Comparison of ENCODE assay signal across 18 cellular contexts in genomic region chr12:18461738-18462137, GRCh38.
"Had no signal": no experiment of that assay in that cellular context is flagged by ENCODE, and none has a peak within 500 bp of the region (broad histone marks: within the 10 kb centered on the region; RNA-seq: fewer than 3 reads in every experiment).

No MANE protein-coding gene starts in this region.

- H3K36me3 ChIP-seq: cardiac muscle cell, right atrium auricular region, tibial nerve had no signal

- H3K27me3 ChIP-seq: cardiac muscle cell, foreskin keratinocyte, right atrium auricular region, tibial nerve had no signal

- H3K27ac Mint-ChIP-seq: activated CD4-positive, alpha-beta memory T cell treated with anti-CD3 and anti-CD28 coated beads for 36 hours; activated naive CD8-positive, alpha-beta T cell treated with anti-CD3 and anti-CD28 coated beads for 36 hours; activated T-cell treated with anti-CD3 and anti-CD28 coated beads, Interleukin-2, amount 50 U/mL, for 72 hours; naive thymus-derived CD8-positive, alpha-beta T cell; stimulated activated naive B cell treated with anti-CD40 and anti-IgM and Interleukin-4, amounts not matched to agents 10 μg/mL and 1 μg/mL and 100 μg/mL, for 72 hours had no signal

- H3K4me3 ChIP-seq: cardiac muscle cell, coronary artery, mucosa of descending colon, right atrium auricular region, tibial nerve had no signal

- ATAC-seq: activated T-cell treated with anti-CD3 and anti-CD28 coated beads, Interleukin-2, amount 50 U/mL, for 72 hours; foreskin keratinocyte; mucosa of descending colon; naive thymus-derived CD8-positive, alpha-beta T cell; stimulated activated naive B cell treated with anti-CD40 and anti-IgM and Interleukin-4, amounts not matched to agents 10 μg/mL and 1 μg/mL and 100 μg/mL, for 72 hours had no signal

- H3K27me3 Mint-ChIP-seq: activated CD4-positive, alpha-beta memory T cell treated with anti-CD3 and anti-CD28 coated beads for 36 hours; activated naive CD8-positive, alpha-beta T cell treated with anti-CD3 and anti-CD28 coated beads for 36 hours; naive thymus-derived CD8-positive, alpha-beta T cell; stimulated activated naive B cell treated with anti-CD40 and anti-IgM and Interleukin-4, amounts not matched to agents 10 μg/mL and 1 μg/mL and 100 μg/mL, for 72 hours had no signal

- DNase-seq: activated CD4-positive, alpha-beta memory T cell treated with anti-CD3 and anti-CD28 coated beads for 36 hours; activated CD4-positive, alpha-beta T cell treated with anti-CD3 and anti-CD28 coated beads for 1 hour; activated gamma-delta T cell treated with Interleukin-2 at 50 U/mL for 16 hours; activated naive CD8-positive, alpha-beta T cell treated with anti-CD3 and anti-CD28 coated beads for 36 hours; activated T-cell treated with anti-CD3 and anti-CD28 coated beads, Interleukin-2, amount 50 U/mL, for 72 hours; aorta; effector CD4-positive, alpha-beta T cell; foreskin keratinocyte; left cardiac atrium; mucosa of descending colon; naive thymus-derived CD8-positive, alpha-beta T cell; stimulated activated CD4-positive, alpha-beta T cell treated with anti-CD3 and anti-CD28 coated beads, Interleukin-1b, Interleukin-23, amount 100 ng/mL, for 48 hours; stimulated activated naive B cell treated with anti-CD40 and anti-IgM and Interleukin-4, amounts not matched to agents 10 μg/mL and 1 μg/mL and 100 μg/mL, for 72 hours; T1000 had no signal

- H3K4me3 Mint-ChIP-seq: activated CD4-positive, alpha-beta memory T cell treated with anti-CD3 and anti-CD28 coated beads for 36 hours; activated naive CD8-positive, alpha-beta T cell treated with anti-CD3 and anti-CD28 coated beads for 36 hours; activated T-cell treated with anti-CD3 and anti-CD28 coated beads, Interleukin-2, amount 50 U/mL, for 72 hours; naive thymus-derived CD8-positive, alpha-beta T cell; stimulated activated naive B cell treated with anti-CD40 and anti-IgM and Interleukin-4, amounts not matched to agents 10 μg/mL and 1 μg/mL and 100 μg/mL, for 72 hours had no signal

- H3K36me3 Mint-ChIP-seq: activated CD4-positive, alpha-beta memory T cell treated with anti-CD3 and anti-CD28 coated beads for 36 hours; activated naive CD8-positive, alpha-beta T cell treated with anti-CD3 and anti-CD28 coated beads for 36 hours; naive thymus-derived CD8-positive, alpha-beta T cell; stimulated activated naive B cell treated with anti-CD40 and anti-IgM and Interleukin-4, amounts not matched to agents 10 μg/mL and 1 μg/mL and 100 μg/mL, for 72 hours had no signal

- H3K9me3 Mint-ChIP-seq: activated CD4-positive, alpha-beta memory T cell treated with anti-CD3 and anti-CD28 coated beads for 36 hours; activated naive CD8-positive, alpha-beta T cell treated with anti-CD3 and anti-CD28 coated beads for 36 hours; stimulated activated naive B cell treated with anti-CD40 and anti-IgM and Interleukin-4, amounts not matched to agents 10 μg/mL and 1 μg/mL and 100 μg/mL, for 72 hours had no signal

- H3K4me1 Mint-ChIP-seq: activated naive CD8-positive, alpha-beta T cell treated with anti-CD3 and anti-CD28 coated beads for 36 hours; naive thymus-derived CD8-positive, alpha-beta T cell; stimulated activated naive B cell treated with anti-CD40 and anti-IgM and Interleukin-4, amounts not matched to agents 10 μg/mL and 1 μg/mL and 100 μg/mL, for 72 hours had no signal
